ENCODE assay signal across 19 cellular contexts in the genomic region with DNA sequence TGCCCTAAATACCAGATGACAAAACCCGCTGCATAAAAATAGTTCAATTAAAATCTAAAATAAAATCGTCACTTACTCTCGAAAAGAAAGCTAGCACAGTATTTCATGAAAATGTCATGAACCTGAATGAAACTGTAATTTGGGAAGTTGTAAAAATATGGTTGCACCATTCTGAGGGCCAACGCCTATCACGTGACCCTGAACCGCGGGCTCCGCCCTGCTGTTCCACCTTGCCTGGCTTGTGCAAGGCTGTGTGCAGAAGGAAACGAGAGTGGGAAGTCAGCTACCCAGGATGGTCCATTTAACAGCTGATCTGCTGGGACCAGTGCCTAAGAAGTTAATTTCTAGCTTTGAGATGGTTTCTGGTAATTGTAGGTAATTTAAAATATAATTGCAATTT.
"Had no signal": no experiment of that assay in that cellular context is flagged by ENCODE, and none has a peak within 500 bp of the region (broad histone marks: within the 10 kb centered on the region; RNA-seq: fewer than 3 reads in every experiment).

No MANE protein-coding gene starts in this region.

- ATAC-seq: gastrocnemius medialis; heart left ventricle; left cardiac atrium; stimulated activated effector memory CD8-positive, alpha-beta T cell treated with anti-CD3 and anti-CD28 coated beads, Interleukin-12 subunit alpha, Interleukin-12 subunit beta, amount 100 ng/mL, for 72 hours had no signal

- H3K36me3 ChIP-seq: gastrocnemius medialis, heart left ventricle, pancreas, thoracic aorta had no signal

- H3K4me3 Mint-ChIP-seq: activated naive CD4-positive, alpha-beta T cell treated with anti-CD3 and anti-CD28 coated beads for 36 hours; naive B cell; stimulated activated effector memory CD8-positive, alpha-beta T cell treated with anti-CD3 and anti-CD28 coated beads, Interleukin-12 subunit alpha, Interleukin-12 subunit beta, amount 100 ng/mL, for 72 hours had no signal

- H3K4me1 ChIP-seq: gastrocnemius medialis, heart left ventricle, pancreas had no signal

- H3K4me3 ChIP-seq: dorsolateral prefrontal cortex, gastrocnemius medialis, heart left ventricle, lung, pancreas, thoracic aorta had no signal

- H3K27ac ChIP-seq: dorsolateral prefrontal cortex, gastrocnemius medialis, heart left ventricle, pancreas, thoracic aorta, VCaP had no signal

- H3K9me3 ChIP-seq: gastrocnemius medialis, heart left ventricle, pancreas, thoracic aorta had no signal

- H3K27me3 ChIP-seq: gastrocnemius medialis, heart left ventricle, pancreas had no signal

- H3K4me1 Mint-ChIP-seq: naive B cell; stimulated activated effector memory CD8-positive, alpha-beta T cell treated with anti-CD3 and anti-CD28 coated beads, Interleukin-12 subunit alpha, Interleukin-12 subunit beta, amount 100 ng/mL, for 72 hours had no signal

- H3K9me3 Mint-ChIP-seq: activated naive CD4-positive, alpha-beta T cell treated with anti-CD3 and anti-CD28 coated beads for 36 hours; activated T-helper 2 cell treated with anti-CD3 and anti-CD28 coated beads, Interferon-gamma antibody, Interleukin-2, Interleukin-4, amounts not matched to agents 10 μg/mL and 5 μg/mL and 100 μg/mL, durations not matched to agents 14 hours and 24 hours and 36 hours had no signal

- H3K27ac Mint-ChIP-seq: activated naive CD4-positive, alpha-beta T cell treated with anti-CD3 and anti-CD28 coated beads for 36 hours; activated T-helper 2 cell treated with anti-CD3 and anti-CD28 coated beads, Interferon-gamma antibody, Interleukin-2, Interleukin-4, amounts not matched to agents 10 μg/mL and 5 μg/mL and 100 μg/mL, durations not matched to agents 14 hours and 24 hours and 36 hours; naive B cell; stimulated activated effector memory CD8-positive, alpha-beta T cell treated with anti-CD3 and anti-CD28 coated beads, Interleukin-12 subunit alpha, Interleukin-12 subunit beta, amount 100 ng/mL, for 72 hours had no signal

- H3K36me3 Mint-ChIP-seq: naive B cell; stimulated activated effector memory CD8-positive, alpha-beta T cell treated with anti-CD3 and anti-CD28 coated beads, Interleukin-12 subunit alpha, Interleukin-12 subunit beta, amount 100 ng/mL, for 72 hours had no signal

- DNase-seq: activated CD4-positive, alpha-beta T cell treated with anti-CD3 and anti-CD28 coated beads for 1 hour; activated CD4-positive, alpha-beta T cell treated with anti-CD3 and anti-CD28 coated beads, Interleukin-2, amount 50 U/mL, for 4 hours; activated naive CD4-positive, alpha-beta T cell treated with anti-CD3 and anti-CD28 coated beads for 36 hours; dorsolateral prefrontal cortex; erythroblast; gastrocnemius medialis; heart left ventricle; left cardiac atrium; midbrain; naive B cell; pancreas; stimulated activated CD4-positive, alpha-beta T cell treated with anti-CD3 and anti-CD28 coated beads, Interleukin-12 subunit alpha, Interleukin-12 subunit beta, amount 100 ng/mL, for 4 hours; stimulated activated CD4-positive, alpha-beta T cell treated with anti-CD3 and anti-CD28 coated beads, Interleukin-2, amount 100 ng/mL, for 24 hours; T-helper 9 cell had no signal
